Comparison of ENCODE assay signal across 18 cellular contexts in the genomic region with DNA sequence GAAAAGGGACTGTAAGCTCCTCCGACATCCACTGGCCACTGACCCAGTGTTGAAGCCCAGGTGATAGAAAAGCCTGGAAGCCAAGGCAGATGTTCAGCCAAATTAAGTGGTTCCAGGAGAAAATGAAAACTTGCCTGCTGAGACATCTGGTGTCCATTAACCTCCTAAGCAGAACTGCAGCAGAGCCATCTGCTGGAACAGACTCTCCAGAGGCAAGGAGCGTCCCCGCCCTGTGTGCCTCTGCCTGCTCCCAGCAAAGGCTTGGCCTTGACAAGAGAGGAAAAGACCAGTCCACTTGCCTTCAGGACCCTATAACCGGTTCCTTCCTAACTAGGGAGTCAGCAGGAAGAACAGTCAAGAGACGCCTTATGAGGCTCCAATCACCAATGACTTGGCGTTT. TPM values are rescaled to one million over a fixed set of nuclear protein-coding genes. Genes with fewer than 3 reads are reported as not detected.
DNase-seq lines count a peak whose midpoint lies in the region; ATAC-seq, FAIRE-seq and TF ChIP-seq lines count a peak whose summit lies in the region.
"Had no signal": no experiment of that assay in that cellular context is flagged by ENCODE, and none has a peak within 500 bp of the region (broad histone marks: within the 10 kb centered on the region; RNA-seq: fewer than 3 reads in every experiment).

No MANE protein-coding gene starts in this region.

- H3K4me1 Mint-ChIP-seq in HFFc6 (ENCODE audit: low read depth): no peaks in the 10 kb centered on the region

- H3K36me3 Mint-ChIP-seq in HFFc6 (ENCODE audit: low read depth): no peaks in the 10 kb centered on the region

- H3K27ac ChIP-seq in K562 (ENCODE audit: extremely low read depth, low read depth, low read length): no peak overlapping the region
- H3K27ac ChIP-seq: sigmoid colon had no signal

- no peak overlapping the region for H2AFZ ChIP-seq in K562 (ENCODE audit: low read depth, low read length)

- no peaks in the 10 kb centered on the region for H3K36me3 ChIP-seq in K562 (ENCODE audit: control insufficient read depth, insufficient read depth, low read length)
- H3K36me3 ChIP-seq: HAP-1, sigmoid colon had no signal

- no peaks in the 10 kb centered on the region for H3K79me2 ChIP-seq in K562 (ENCODE audit: control insufficient read depth, insufficient read depth, low read length)

- H3K9me3 Mint-ChIP-seq in HFFc6: no peaks in the 10 kb centered on the region
- H3K9me3 Mint-ChIP-seq: activated CD8-positive, alpha-beta T cell treated with anti-CD3 and anti-CD28 coated beads for 36 hours; mesothelial cell of epicardium had no signal

- TF ChIP-seq RAD21 in K562 (CRISPR knock-in tag; conservative IDR thresholded peaks at IDR 0.05 in 1 of 2, IDR thresholded peaks at IDR 0.05 in 1 of 2): no peak; a peak in 1 of 4 replicates

- no peak for TF ChIP-seq EP300 in K562 (IDR thresholded peaks at IDR 0.05; ENCODE audit: low read length)

- CTCF ChIA-PET in K562 (lab: Yijun Ruan, JAX; ENCODE audit: low intra/inter-chr PET ratio): no interaction called here

- intact Hi-C loops in K562 (cut with micrococcal nuclease) (no loop called here), left colon (cut with DNase I, micrococcal nuclease) (no loop called here)

- no peak overlapping the region for H3K4me3 ChIP-seq in K562
- H3K4me3 ChIP-seq: HAP-1, sigmoid colon had no signal

- peaks cover 28% of the 10 kb centered on the region for H3K27me3 Mint-ChIP-seq in HFFc6 (ENCODE audit: insufficient read depth)
- H3K27me3 Mint-ChIP-seq: activated CD8-positive, alpha-beta T cell treated with anti-CD3 and anti-CD28 coated beads for 36 hours had no signal

- TF ChIP-seq POLR2A in K562 (conservative IDR thresholded peaks at IDR 0.05): no peak

- H3K9me3 ChIP-seq in K562 (replicated peaks; ENCODE audit: control insufficient read depth, insufficient read depth, low read depth, low read length): no peaks in the 10 kb centered on the region
- H3K9me3 ChIP-seq: HAP-1, sigmoid colon had no signal

- in situ Hi-C loops in K562 (cut with MboI): no loop called here

- TF ChIP-seq CTCF in AG09319 (IDR thresholded peaks at IDR 0.05; ENCODE audit: low read depth, low read length): peak; percentile 45
- no peak for TF ChIP-seq CTCF in HFFc6 (IDR thresholded peaks at IDR 0.05)
- 0 out of 6 replicates have a peak, but pooled peaks of 1 of the 3 experiments have one; percentile 2 for TF ChIP-seq CTCF in K562 (IDR thresholded peaks at IDR 0.05 in 2 of 3, conservative IDR thresholded peaks at IDR 0.05 in 1 of 3; ENCODE audit: insufficient read depth in 2 of 3, low read depth in 1 of 3, low read length in 3 of 3)

- no peak overlapping the region for H3K4me3 Mint-ChIP-seq in HFFc6
- H3K4me3 Mint-ChIP-seq: activated CD8-positive, alpha-beta T cell treated with anti-CD3 and anti-CD28 coated beads for 36 hours; mesothelial cell of epicardium had no signal

- peaks cover 14 to 37% of the 10 kb centered on the region in 2 experiments for H3K27me3 ChIP-seq in K562 (ENCODE audit: control insufficient read depth in 2 of 2, insufficient read depth in 2 of 2, low read length in 2 of 2)
- H3K27me3 ChIP-seq: sigmoid colon had no signal

- peak; percentile 49 for FAIRE-seq in K562 (lab: Jason Lieb, UNC)
- FAIRE-seq: colon had no signal

- WGBS in K562 (ENCODE audit: insufficient coverage, low coverage, missing lambda C conversion rate): 1% methylated on average over 6 of the region's 6 CpGs

- H3K27ac Mint-ChIP-seq in HFFc6: no peak overlapping the region
- H3K27ac Mint-ChIP-seq: activated CD8-positive, alpha-beta T cell treated with anti-CD3 and anti-CD28 coated beads for 36 hours; mesothelial cell of epicardium had no signal

- BruUV-seq in K562 (replicated peaks; lab: Mats Ljungman, UMichigan): no TSS peak

- DNase-seq in AG09319 (ENCODE audit: extremely low read depth, low read depth) (no peak), HFFc6 (peak; percentile 11), K562 (ENCODE audit: extremely low read depth in 1 of 4, low spot score in 3 of 4) (no peak), left colon (no peak), NCI-H2081 treated with DMSO at 0.1 percent for 48 hours (lab: John Stamatoyannopoulos, UW) (no peak), NCI-H1436 treated with DMSO at 0.1 percent for 48 hours (lab: John Stamatoyannopoulos, UW) (no peak)
- DNase-seq: activated CD8-positive, alpha-beta T cell treated with anti-CD3 and anti-CD28 coated beads for 36 hours; GDM1; Kasumi-1; NCI-H1417; NCI-H510A; stimulated activated CD4-positive, alpha-beta T cell treated with anti-CD3 and anti-CD28 coated beads, Interleukin-2, amount 100 ng/mL, for 24 hours had no signal

- no peaks in the 10 kb centered on the region for H4K20me1 ChIP-seq in K562 (replicated peaks; ENCODE audit: control insufficient read depth, insufficient read depth, low read length)

- no peaks in the 10 kb centered on the region for H3K9me1 ChIP-seq in K562 (ENCODE audit: control insufficient read depth, insufficient read depth, low read length)

- ATAC-seq in K562 (peak; percentile 38; the same call in 1 of the 3 replicates), left colon (peak; percentile 58), GM21528 (IDR thresholded peaks at IDR 0.05; ENCODE audit: low FRiP score, unreplicated experiment) (no peak), HG03442 (IDR thresholded peaks at IDR 0.05; ENCODE audit: unreplicated experiment) (no peak)
- ATAC-seq: activated CD8-positive, alpha-beta T cell treated with anti-CD3 and anti-CD28 coated beads for 36 hours had no signal

- no peak overlapping the region for H3K4me2 ChIP-seq in K562 (ENCODE audit: insufficient read depth, low read length)

- H3K9ac ChIP-seq in K562 (ENCODE audit: insufficient read depth in 1 of 2, low read depth in 2 of 2, low read length in 2 of 2): no peak overlapping the region

- POLR2A ChIA-PET in K562 (lab: Yijun Ruan, JAX): interaction anchor here (0.6 kb wide), 1 partner anchor 34 kb away, joined by 3 read pairs; no protein-coding TSS in a partner anchor

- peaks cover 4 to 6% of the 10 kb centered on the region in 2 experiments for H3K4me1 ChIP-seq in K562 (replicated peaks in 1 of 2; ENCODE audit: control insufficient read depth in 2 of 2, insufficient read depth in 2 of 2, low read length in 2 of 2)
- H3K4me1 ChIP-seq: sigmoid colon had no signal

TF ChIP-seq in K562, 482 proteins besides CTCF, POLR2A, EP300 and RAD21:
- TF ChIP-seq BRD9 (IDR thresholded peaks at IDR 0.05; ENCODE audit: low read depth, partially characterized antibody): no peak
- 0 out of 2 replicates have a peak, but pooled peaks have one; percentile 15 for TF ChIP-seq MAFG (tag; conservative IDR thresholded peaks at IDR 0.05)
- TF ChIP-seq THRAP3 (IDR thresholded peaks at IDR 0.05; ENCODE audit: borderline replicate concordance): no peak
- TF ChIP-seq ZNF780A (CRISPR knock-in tag; IDR thresholded peaks at IDR 0.05): no peak

RNA-seq across cellular contexts. Expression of a gene that starts 48.2 kb away (rescaled TPM):
- under 1 TPM; 0.23 to 0.92 (median 0.77) TPM for total RNA-seq in HFFc6 (2021; fragmentation: NEBNext Ultra II Directional; extraction: Animal tissue kit (Norgen Biotek cat#: 25700))
- 0.81 and 2.2 TPM in 2 replicates for total RNA-seq in K562 (2011; cell fraction: chromatin; rRNA removed; ENCODE audit: low replicate concordance)
- 1.6 TPM in 1 of 2 replicates, not detected in the other for total RNA-seq in K562 (2011; cell fraction: nucleolus; rRNA removed)
- total RNA-seq in K562 (2011; cell fraction: nucleoplasm; rRNA removed): 0.66 and 2.1 TPM in 2 replicates
- total RNA-seq in K562 (2014; rRNA removed): 0.20 TPM in 1 of 2 replicates, not detected in the other
- 0.33 and 0.61 TPM in 2 replicates for total RNA-seq in K562 (2014; rRNA removed; fragmentation: Illumina TruSeq; extraction: Trizol)
- total RNA-seq in K562 (2015; rRNA removed; fragmentation: Illumina TruSeq; extraction: Trizol): 0.11 and 0.38 TPM in 2 replicates
- total RNA-seq in K562 (2021): 0.16 and 0.35 TPM in 2 replicates
- polyA plus RNA-seq in K562 (2011; rRNA removed): 0.69 and 0.85 TPM in 2 replicates
- polyA plus RNA-seq in K562 (2011; cell fraction: cytosol; rRNA removed): 0.30 and 0.31 TPM in 2 replicates
- 0.54 and 0.91 TPM in 2 replicates for polyA plus RNA-seq in K562 (2011; cell fraction: nucleus; rRNA removed)
- 0.42 and 0.78 TPM in 2 replicates for polyA plus RNA-seq in K562 (2012)
- polyA plus RNA-seq in K562 (2014; fragmentation: Illumina TruSeq; extraction: Trizol): 0.46 TPM in 1 of 2 replicates, not detected in the other
- under 1 TPM; 0.29 to 0.35 TPM for polyA plus RNA-seq in K562 (2014; fragmentation: Nextera tagmentation; extraction: Ambion mirVana)
- 1.0 TPM in 1 of 2 replicates, not detected in the other for polyA plus RNA-seq in K562 (2014; rRNA removed)
- polyA minus RNA-seq in K562 (2011; rRNA and poly(A)+ RNA removed): 0.18 TPM in 1 of 2 replicates, not detected in the other
- not detected in 2 replicates for polyA minus RNA-seq in K562 (2011; cell fraction: cytosol; rRNA and poly(A)+ RNA removed)
- polyA minus RNA-seq in K562 (2011; cell fraction: nucleus; rRNA and poly(A)+ RNA removed): 1.8 and 2.8 TPM in 2 replicates
- total RNA-seq in left colon: 1 to 10 TPM; 7.9 to 8.0 TPM

Comparison
In these comparisons a context has a peak if more than half of its experiments do, and no peak if none do; other contexts are left out.
1. ATAC-seq: peak in K562 (single experiment) and left colon (single experiment); none in GM21528 (single experiment) and HG03442 (single experiment).